Comparison of ENCODE assay signal across 24 cellular contexts in the genomic region with DNA sequence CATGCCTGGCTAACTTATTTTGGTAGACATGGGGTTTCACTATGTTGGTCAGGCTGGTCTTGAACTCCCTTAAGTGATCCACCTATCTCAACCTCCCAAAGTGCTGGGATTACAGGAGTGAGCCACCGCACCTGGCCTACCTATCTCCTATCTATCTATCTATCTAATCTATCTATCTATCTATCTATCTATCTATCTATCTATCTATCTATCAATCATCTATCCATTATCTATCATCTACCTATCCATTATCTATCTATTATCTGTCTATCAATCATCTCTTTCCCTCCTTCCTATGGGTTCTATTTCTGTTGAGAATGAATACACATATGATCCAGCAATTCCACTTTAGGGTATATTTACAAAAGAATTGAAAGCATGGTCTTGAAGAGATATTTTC.
DNase-seq lines count a peak whose midpoint lies in the region; ATAC-seq and TF ChIP-seq lines count a peak whose summit lies in the region.
"Had no signal": no experiment of that assay in that cellular context is flagged by ENCODE, and none has a peak within 500 bp of the region (broad histone marks: within the 10 kb centered on the region; RNA-seq: fewer than 3 reads in every experiment).

No MANE protein-coding gene starts in this region.

- no peak for DNase-seq in T-helper 1 cell
- DNase-seq in A673 (ENCODE audit: low spot score) = no peak
- DNase-seq in stimulated activated effector memory CD8-positive, alpha-beta T cell treated with anti-CD3 and anti-CD28 coated beads, Interleukin-12 subunit alpha, Interleukin-12 subunit beta, amount 100 ng/mL, for 72 hours (ENCODE audit: low spot score in 2 of 2) = no peak
- no peak for DNase-seq in colonic mucosa
- DNase-seq: ACHN; BE2C; C1 segment of cervical spinal cord; CD4-positive, alpha-beta memory T cell; CD4-positive, CD25-positive, alpha-beta regulatory T cell; CD8-positive, alpha-beta memory T cell; COR-L47; DMS 273 treated with DMSO at 0.1 percent for 48 hours; DMS153; DMS53; DMS79; DND-41; EL; GDM1 had no signal

- peaks cover 7% of the 10 kb centered on the region for H3K36me3 Mint-ChIP-seq in T-helper 1 cell treated with Interleukin-12 subunit alpha and Interleukin-12 subunit beta and Interleukin-4 antibody, amounts not matched to agents 30 μg/mL and 1 μg/mL, for 36 hours (ENCODE audit: low read depth)
- H3K36me3 Mint-ChIP-seq in stimulated activated effector memory CD8-positive, alpha-beta T cell treated with anti-CD3 and anti-CD28 coated beads, Interleukin-12 subunit alpha, Interleukin-12 subunit beta, amount 100 ng/mL, for 72 hours = no peaks in the 10 kb centered on the region
- H3K36me3 Mint-ChIP-seq: CD14-positive monocyte had no signal

- H3K4me3 Mint-ChIP-seq in T-helper 1 cell treated with Interleukin-12 subunit alpha and Interleukin-12 subunit beta and Interleukin-4 antibody, amounts not matched to agents 30 μg/mL and 1 μg/mL, for 36 hours = no peak overlapping the region
- no peak overlapping the region for H3K4me3 Mint-ChIP-seq in stimulated activated effector memory CD8-positive, alpha-beta T cell treated with anti-CD3 and anti-CD28 coated beads, Interleukin-12 subunit alpha, Interleukin-12 subunit beta, amount 100 ng/mL, for 72 hours
- H3K4me3 Mint-ChIP-seq: CD14-positive monocyte; CD4-positive, alpha-beta memory T cell; CD4-positive, CD25-positive, alpha-beta regulatory T cell; CD8-positive, alpha-beta memory T cell had no signal

- no peak for TF ChIP-seq CTCF in A673 (conservative IDR thresholded peaks at IDR 0.05; ENCODE audit: low read depth, low read length)
- TF ChIP-seq CTCF in colonic mucosa (IDR thresholded peaks at IDR 0.05) = no peak

- intact Hi-C loops in A673 (cut with micrococcal nuclease; ENCODE audit: unreplicated experiment) (no loop called here), colonic mucosa (cut with DNase I) (no loop called here)

- no peak overlapping the region for H3K4me3 ChIP-seq in A673 (ENCODE audit: low read depth, low read length, poor library complexity, severe bottlenecking)
- no peak overlapping the region for H3K4me3 ChIP-seq in colonic mucosa
- H3K4me3 ChIP-seq: A549, GM12878 had no signal

- H3K36me3 ChIP-seq in A673 (ENCODE audit: insufficient read depth, low read length, poor library complexity, severe bottlenecking) (no peaks in the 10 kb centered on the region), colonic mucosa (no peaks in the 10 kb centered on the region)
- H3K36me3 ChIP-seq: BE2C, BLaER1 had no signal

- no peaks in the 10 kb centered on the region for H3K4me1 Mint-ChIP-seq in T-helper 1 cell treated with Interleukin-12 subunit alpha and Interleukin-12 subunit beta and Interleukin-4 antibody, amounts not matched to agents 30 μg/mL and 1 μg/mL, for 36 hours (ENCODE audit: low read depth)
- H3K4me1 Mint-ChIP-seq in stimulated activated effector memory CD8-positive, alpha-beta T cell treated with anti-CD3 and anti-CD28 coated beads, Interleukin-12 subunit alpha, Interleukin-12 subunit beta, amount 100 ng/mL, for 72 hours = no peaks in the 10 kb centered on the region
- H3K4me1 Mint-ChIP-seq: CD8-positive, alpha-beta memory T cell had no signal

- H3K27me3 Mint-ChIP-seq in T-helper 1 cell treated with Interleukin-12 subunit alpha and Interleukin-12 subunit beta and Interleukin-4 antibody, amounts not matched to agents 30 μg/mL and 1 μg/mL, for 36 hours (ENCODE audit: low read depth) = no peaks in the 10 kb centered on the region
- H3K27me3 Mint-ChIP-seq: CD4-positive, CD25-positive, alpha-beta regulatory T cell had no signal

- BruUV-seq in A673 (replicated peaks; lab: Mats Ljungman, UMichigan) = no TSS peak

- POLR2A ChIA-PET in A673 (lab: Charles Lee; ENCODE audit: low non-redundant PET) = no interaction called here

- no peak for ATAC-seq in stimulated activated effector memory CD8-positive, alpha-beta T cell treated with anti-CD3 and anti-CD28 coated beads, Interleukin-12 subunit alpha, Interleukin-12 subunit beta, amount 100 ng/mL, for 72 hours
- ATAC-seq: A549, GM12878 had no signal

- H3K9me3 ChIP-seq in A673 (ENCODE audit: low read depth, low read length, poor library complexity, severe bottlenecking) (peaks cover 13% of the 10 kb centered on the region), colonic mucosa (no peaks in the 10 kb centered on the region)
- H3K9me3 ChIP-seq: A549, BE2C had no signal

- H3K9me3 Mint-ChIP-seq in T-helper 1 cell treated with Interleukin-12 subunit alpha and Interleukin-12 subunit beta and Interleukin-4 antibody, amounts not matched to agents 30 μg/mL and 1 μg/mL, for 36 hours = no peaks in the 10 kb centered on the region
- no peaks in the 10 kb centered on the region for H3K9me3 Mint-ChIP-seq in stimulated activated effector memory CD8-positive, alpha-beta T cell treated with anti-CD3 and anti-CD28 coated beads, Interleukin-12 subunit alpha, Interleukin-12 subunit beta, amount 100 ng/mL, for 72 hours
- H3K9me3 Mint-ChIP-seq: CD4-positive, alpha-beta memory T cell; CD8-positive, alpha-beta memory T cell had no signal

- no peak overlapping the region for H3K9ac ChIP-seq in colonic mucosa (ENCODE audit: low read depth in 2 of 2, low read length in 2 of 2)
- H3K9ac ChIP-seq: BLaER1 had no signal

- peak overlapping the region; percentile 100 for H3K27ac ChIP-seq in A673 (ENCODE audit: low read depth, low read length, poor library complexity, severe bottlenecking)
- H3K27ac ChIP-seq in colonic mucosa = no peak overlapping the region
- H3K27ac ChIP-seq: 22Rv1, A549 had no signal

- H3K27me3 ChIP-seq in A673 (replicated peaks; ENCODE audit: insufficient read depth, low read depth, low read length, poor library complexity) (no peaks in the 10 kb centered on the region), colonic mucosa (no peaks in the 10 kb centered on the region)
- H3K27me3 ChIP-seq: BE2C, BLaER1 had no signal

- CTCF ChIA-PET in A673 (lab: Charles Lee) = no interaction called here

- H3K4me1 ChIP-seq in A673 (ENCODE audit: insufficient read depth, low read length, poor library complexity, severe bottlenecking) (peaks cover 60% of the 10 kb centered on the region), colonic mucosa (no peaks in the 10 kb centered on the region)
- H3K4me1 ChIP-seq: A549, BE2C had no signal

- H3K27ac Mint-ChIP-seq in T-helper 1 cell treated with Interleukin-12 subunit alpha and Interleukin-12 subunit beta and Interleukin-4 antibody, amounts not matched to agents 30 μg/mL and 1 μg/mL, for 36 hours = peak overlapping the region; percentile 42
- peak overlapping the region; percentile 1 for H3K27ac Mint-ChIP-seq in stimulated activated effector memory CD8-positive, alpha-beta T cell treated with anti-CD3 and anti-CD28 coated beads, Interleukin-12 subunit alpha, Interleukin-12 subunit beta, amount 100 ng/mL, for 72 hours
- H3K27ac Mint-ChIP-seq: CD14-positive monocyte; CD4-positive, alpha-beta memory T cell had no signal
